9 cellular contexts compared by ENCODE assay signal in the genomic region with DNA sequence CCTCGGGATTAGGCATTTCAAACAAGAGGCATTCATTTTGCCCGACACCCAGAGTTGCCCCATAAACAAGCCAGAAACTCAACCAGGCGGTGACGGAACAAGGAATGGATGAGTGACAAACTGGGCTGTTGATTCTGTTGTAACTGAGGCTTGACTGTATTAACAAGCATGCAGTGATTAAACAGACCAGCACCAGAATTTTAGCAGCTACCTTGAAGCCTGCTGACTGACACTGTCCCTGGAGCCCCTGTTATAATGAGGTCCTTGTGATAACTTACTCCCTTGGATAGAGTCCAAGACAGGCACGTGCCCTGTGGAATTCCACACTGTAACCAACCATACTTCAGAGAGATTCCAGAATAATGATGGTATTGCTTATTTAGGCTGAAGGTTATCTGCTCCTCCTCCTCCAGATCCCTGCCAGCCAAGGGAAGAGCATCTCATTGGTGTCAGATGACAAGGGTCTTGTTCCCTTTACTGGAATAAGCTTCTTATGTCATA.
DNase-seq lines count a peak whose midpoint lies in the region; ATAC-seq lines count a peak whose summit lies in the region.
"Had no signal": no experiment of that assay in that cellular context is flagged by ENCODE, and none has a peak within 500 bp of the region (broad histone marks: within the 10 kb centered on the region; RNA-seq: fewer than 3 reads in every experiment).

No MANE protein-coding gene starts in this region.

- H3K36me3 ChIP-seq in SJCRH30, result no peaks in the 10 kb centered on the region
- H3K36me3 ChIP-seq: BLaER1 had no signal

- no peaks in the 10 kb centered on the region for H3K9me3 ChIP-seq in SJCRH30 (replicated peaks)

- no peaks in the 10 kb centered on the region for H3K27me3 ChIP-seq in SJCRH30
- H3K27me3 ChIP-seq: BLaER1 had no signal

- ATAC-seq in Right ventricle myocardium superior (ENCODE audit: poor library complexity) (peak; percentile 51), GM18868 (IDR thresholded peaks at IDR 0.05; ENCODE audit: unreplicated experiment) (no peak)
- no peak for ATAC-seq in stimulated activated effector memory CD8-positive, alpha-beta T cell treated with anti-CD3 and anti-CD28 coated beads, Interleukin-12 subunit alpha, Interleukin-12 subunit beta, amount 100 ng/mL, for 72 hours

- peak overlapping the region; percentile 32 for H3K27ac Mint-ChIP-seq in stimulated activated effector memory CD8-positive, alpha-beta T cell treated with anti-CD3 and anti-CD28 coated beads, Interleukin-12 subunit alpha, Interleukin-12 subunit beta, amount 100 ng/mL, for 72 hours

- H3K36me3 Mint-ChIP-seq in stimulated activated effector memory CD8-positive, alpha-beta T cell treated with anti-CD3 and anti-CD28 coated beads, Interleukin-12 subunit alpha, Interleukin-12 subunit beta, amount 100 ng/mL, for 72 hours, result no peaks in the 10 kb centered on the region

- no peak overlapping the region for H3K4me3 ChIP-seq in SJCRH30
- H3K4me3 ChIP-seq: BLaER1 had no signal

- H3K27ac ChIP-seq in SJCRH30, result peak overlapping the region; percentile 69
- H3K27ac ChIP-seq: BLaER1 had no signal

- DNase-seq in NCI-H82 (lab: John Stamatoyannopoulos, UW) (peak; percentile 97), NCI-H82 treated with DMSO at 0.1 percent for 48 hours (lab: John Stamatoyannopoulos, UW; ENCODE audit: unreplicated experiment) (no peak), SJCRH30 (peak; percentile 97 to 99), Right ventricle myocardium superior (no peak), GDM1 (lab: John Stamatoyannopoulos, UW) (no peak)
- DNase-seq in stimulated activated effector memory CD8-positive, alpha-beta T cell treated with anti-CD3 and anti-CD28 coated beads, Interleukin-12 subunit alpha, Interleukin-12 subunit beta, amount 100 ng/mL, for 72 hours (ENCODE audit: low spot score in 2 of 2), result no peak
- no peak for DNase-seq in activated naive CD4-positive, alpha-beta T cell (lab: John Stamatoyannopoulos, UW)

- H3K4me1 ChIP-seq in SJCRH30, result peaks cover 67% of the 10 kb centered on the region

- intact Hi-C loops in Right ventricle myocardium superior (cut with DNase I), result no loop called here

- peaks cover 16% of the 10 kb centered on the region for H3K4me1 Mint-ChIP-seq in stimulated activated effector memory CD8-positive, alpha-beta T cell treated with anti-CD3 and anti-CD28 coated beads, Interleukin-12 subunit alpha, Interleukin-12 subunit beta, amount 100 ng/mL, for 72 hours

- no peak overlapping the region for H3K4me3 Mint-ChIP-seq in stimulated activated effector memory CD8-positive, alpha-beta T cell treated with anti-CD3 and anti-CD28 coated beads, Interleukin-12 subunit alpha, Interleukin-12 subunit beta, amount 100 ng/mL, for 72 hours

- no peaks in the 10 kb centered on the region for H3K9me3 Mint-ChIP-seq in stimulated activated effector memory CD8-positive, alpha-beta T cell treated with anti-CD3 and anti-CD28 coated beads, Interleukin-12 subunit alpha, Interleukin-12 subunit beta, amount 100 ng/mL, for 72 hours

Comparison
In these comparisons a context has a peak if more than half of its experiments do, and no peak if none do; other contexts are left out.
1. DNase-seq: peak in NCI-H82 (single experiment) and SJCRH30 (2 of 2); none in NCI-H82 treated with DMSO at 0.1 percent for 48 hours (single experiment), Right ventricle myocardium superior (single experiment), stimulated activated effector memory CD8-positive, alpha-beta T cell treated with anti-CD3 and anti-CD28 coated beads, Interleukin-12 subunit alpha, Interleukin-12 subunit beta, amount 100 ng/mL, for 72 hours (0 of 2), activated naive CD4-positive, alpha-beta T cell (0 of 4) and GDM1 (single experiment).